1 cellular context compared by ENCODE assay signal in the genomic region with DNA sequence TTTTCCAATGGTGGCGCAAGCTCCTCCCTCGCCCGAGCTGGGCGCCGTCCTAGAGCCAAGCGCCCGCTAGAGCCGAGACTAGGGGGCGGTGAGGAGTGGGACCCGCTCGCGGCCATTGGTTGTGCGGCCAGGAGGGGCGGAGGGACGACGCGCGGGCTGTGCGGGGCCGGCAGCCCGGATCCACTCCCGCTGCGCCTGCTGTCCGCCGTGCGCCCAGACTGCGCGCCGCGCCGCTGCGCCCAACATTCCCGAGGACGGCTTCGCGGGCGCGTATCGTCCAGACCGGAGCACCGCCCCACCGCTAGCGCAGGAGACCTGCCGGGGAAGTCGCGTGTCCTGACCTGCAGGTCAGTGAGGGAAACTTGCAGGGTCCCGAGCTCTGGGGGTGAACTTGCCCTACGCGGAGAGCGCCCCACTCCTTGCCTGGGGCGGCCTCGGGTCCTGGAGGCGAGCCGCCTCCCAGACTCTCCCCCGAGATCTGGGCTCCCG.
TF ChIP-seq lines count a peak whose summit lies in the region.

A gene (plus strand): TSS at position 183 of the 489 bp plus-strand sequence. CDS start 21,059 bp downstream, outside the sequence.

TF ChIP-seq in HEK293, 187 proteins besides CTCF, POLR2A, EP300 and RAD21 (continued from another document):
- TF ChIP-seq EGR2 (tag by site-specific recombination; IDR thresholded peaks at IDR 0.05; ENCODE audit: low read depth) (0 out of 2 replicates have a peak, but pooled peaks have one; percentile 27), ZNF677 (tag by site-specific recombination; IDR thresholded peaks at IDR 0.05) (0 out of 2 replicates have a peak, but pooled peaks have one; percentile 5), ZNF335 (tag by site-specific recombination; conservative IDR thresholded peaks at IDR 0.05) (peak; percentile 84), GLIS2 (tag by site-specific recombination; IDR thresholded peaks at IDR 0.05) (peak; percentile 45; the same call in 1 of the 2 replicates), ZNF785 (tag by site-specific recombination; IDR thresholded peaks at IDR 0.05) (no peak), ZNF660 (tag by site-specific recombination; IDR thresholded peaks at IDR 0.05) (0 out of 2 replicates have a peak, but pooled peaks have one; percentile 24)
- TF ChIP-seq, protein P1, sequence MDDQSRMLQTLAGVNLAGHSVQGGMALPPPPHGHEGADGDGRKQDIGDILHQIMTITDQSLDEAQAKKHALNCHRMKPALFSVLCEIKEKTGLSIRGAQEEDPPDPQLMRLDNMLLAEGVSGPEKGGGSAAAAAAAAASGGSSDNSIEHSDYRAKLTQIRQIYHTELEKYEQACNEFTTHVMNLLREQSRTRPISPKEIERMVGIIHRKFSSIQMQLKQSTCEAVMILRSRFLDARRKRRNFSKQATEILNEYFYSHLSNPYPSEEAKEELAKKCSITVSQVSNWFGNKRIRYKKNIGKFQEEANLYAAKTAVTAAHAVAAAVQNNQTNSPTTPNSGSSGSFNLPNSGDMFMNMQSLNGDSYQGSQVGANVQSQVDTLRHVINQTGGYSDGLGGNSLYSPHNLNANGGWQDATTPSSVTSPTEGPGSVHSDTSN (CRISPR knock-in tag; IDR thresholded peaks at IDR 0.05): peak; percentile 37; the same call in 1 of the 2 replicates
- TF ChIP-seq, protein P2, sequence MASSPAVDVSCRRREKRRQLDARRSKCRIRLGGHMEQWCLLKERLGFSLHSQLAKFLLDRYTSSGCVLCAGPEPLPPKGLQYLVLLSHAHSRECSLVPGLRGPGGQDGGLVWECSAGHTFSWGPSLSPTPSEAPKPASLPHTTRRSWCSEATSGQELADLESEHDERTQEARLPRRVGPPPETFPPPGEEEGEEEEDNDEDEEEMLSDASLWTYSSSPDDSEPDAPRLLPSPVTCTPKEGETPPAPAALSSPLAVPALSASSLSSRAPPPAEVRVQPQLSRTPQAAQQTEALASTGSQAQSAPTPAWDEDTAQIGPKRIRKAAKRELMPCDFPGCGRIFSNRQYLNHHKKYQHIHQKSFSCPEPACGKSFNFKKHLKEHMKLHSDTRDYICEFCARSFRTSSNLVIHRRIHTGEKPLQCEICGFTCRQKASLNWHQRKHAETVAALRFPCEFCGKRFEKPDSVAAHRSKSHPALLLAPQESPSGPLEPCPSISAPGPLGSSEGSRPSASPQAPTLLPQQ (tag by site-specific recombination; IDR thresholded peaks at IDR 0.05): peak; percentile 96
- TF ChIP-seq, protein P3, sequence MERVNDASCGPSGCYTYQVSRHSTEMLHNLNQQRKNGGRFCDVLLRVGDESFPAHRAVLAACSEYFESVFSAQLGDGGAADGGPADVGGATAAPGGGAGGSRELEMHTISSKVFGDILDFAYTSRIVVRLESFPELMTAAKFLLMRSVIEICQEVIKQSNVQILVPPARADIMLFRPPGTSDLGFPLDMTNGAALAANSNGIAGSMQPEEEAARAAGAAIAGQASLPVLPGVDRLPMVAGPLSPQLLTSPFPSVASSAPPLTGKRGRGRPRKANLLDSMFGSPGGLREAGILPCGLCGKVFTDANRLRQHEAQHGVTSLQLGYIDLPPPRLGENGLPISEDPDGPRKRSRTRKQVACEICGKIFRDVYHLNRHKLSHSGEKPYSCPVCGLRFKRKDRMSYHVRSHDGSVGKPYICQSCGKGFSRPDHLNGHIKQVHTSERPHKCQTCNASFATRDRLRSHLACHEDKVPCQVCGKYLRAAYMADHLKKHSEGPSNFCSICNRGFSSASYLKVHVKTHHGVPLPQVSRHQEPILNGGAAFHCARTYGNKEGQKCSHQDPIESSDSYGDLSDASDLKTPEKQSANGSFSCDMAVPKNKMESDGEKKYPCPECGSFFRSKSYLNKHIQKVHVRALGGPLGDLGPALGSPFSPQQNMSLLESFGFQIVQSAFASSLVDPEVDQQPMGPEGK (tag by site-specific recombination; IDR thresholded peaks at IDR 0.05): 0 out of 2 replicates have a peak, but pooled peaks have one; percentile 41
- TF ChIP-seq, protein P4, sequence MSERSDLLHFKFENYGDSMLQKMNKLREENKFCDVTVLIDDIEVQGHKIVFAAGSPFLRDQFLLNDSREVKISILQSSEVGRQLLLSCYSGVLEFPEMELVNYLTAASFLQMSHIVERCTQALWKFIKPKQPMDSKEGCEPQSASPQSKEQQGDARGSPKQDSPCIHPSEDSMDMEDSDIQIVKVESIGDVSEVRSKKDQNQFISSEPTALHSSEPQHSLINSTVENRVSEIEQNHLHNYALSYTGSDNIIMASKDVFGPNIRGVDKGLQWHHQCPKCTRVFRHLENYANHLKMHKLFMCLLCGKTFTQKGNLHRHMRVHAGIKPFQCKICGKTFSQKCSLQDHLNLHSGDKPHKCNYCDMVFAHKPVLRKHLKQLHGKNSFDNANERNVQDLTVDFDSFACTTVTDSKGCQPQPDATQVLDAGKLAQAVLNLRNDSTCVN (tag by site-specific recombination; optimal IDR thresholded peaks at IDR 0.05): peak; percentile 88
